Comparison of ENCODE assay signal across 8 cellular contexts in genomic region chr2:4585057-4585635, GRCh38.
"Had no signal": no experiment of that assay in that cellular context is flagged by ENCODE, and none has a peak within 500 bp of the region (broad histone marks: within the 10 kb centered on the region; RNA-seq: fewer than 3 reads in every experiment).

No MANE protein-coding gene starts in this region.

- ATAC-seq: GM12878 had no signal

- DNase-seq: GDM1, GF-D8 had no signal

- H3K4me3 ChIP-seq: GM12878 had no signal

- FAIRE-seq: G401.6, GM12878, GM12891, GM12892, GM18507, GM19239 had no signal
